In genomic region chr6:166775180-166775922, GRCh38 we compare ENCODE assay signal across 1 cellular context.
TF ChIP-seq lines count a peak whose summit lies in the region.

No MANE protein-coding gene starts in this region.

TF ChIP-seq in K562, 482 proteins besides CTCF, POLR2A, EP300 and RAD21 (continued from another document):
- TF ChIP-seq ATF2 (CRISPR knock-in tag; IDR thresholded peaks at IDR 0.05) (no peak), MCM2 (IDR thresholded peaks at IDR 0.05; ENCODE audit: low read depth) (no peak), DEAF1 (CRISPR knock-in tag; IDR thresholded peaks at IDR 0.05) (peak; percentile 88), ZFP36 (IDR thresholded peaks at IDR 0.05; ENCODE audit: low read depth, low read length, partially characterized antibody) (no peak), HOXB6 (CRISPR knock-in tag; IDR thresholded peaks at IDR 0.05; ENCODE audit: borderline replicate concordance) (no peak), CBX2 (IDR thresholded peaks at IDR 0.05; ENCODE audit: insufficient read depth, low read length, poor library complexity, severe bottlenecking) (no peak), MYNN (IDR thresholded peaks at IDR 0.05) (no peak), MYNN (CRISPR knock-in tag; IDR thresholded peaks at IDR 0.05) (no peak), SREBF2 (CRISPR knock-in tag; IDR thresholded peaks at IDR 0.05) (no peak), CC2D1A (IDR thresholded peaks at IDR 0.05) (0 out of 2 replicates have a peak, but pooled peaks have one; percentile 17)
